In the genomic region with DNA sequence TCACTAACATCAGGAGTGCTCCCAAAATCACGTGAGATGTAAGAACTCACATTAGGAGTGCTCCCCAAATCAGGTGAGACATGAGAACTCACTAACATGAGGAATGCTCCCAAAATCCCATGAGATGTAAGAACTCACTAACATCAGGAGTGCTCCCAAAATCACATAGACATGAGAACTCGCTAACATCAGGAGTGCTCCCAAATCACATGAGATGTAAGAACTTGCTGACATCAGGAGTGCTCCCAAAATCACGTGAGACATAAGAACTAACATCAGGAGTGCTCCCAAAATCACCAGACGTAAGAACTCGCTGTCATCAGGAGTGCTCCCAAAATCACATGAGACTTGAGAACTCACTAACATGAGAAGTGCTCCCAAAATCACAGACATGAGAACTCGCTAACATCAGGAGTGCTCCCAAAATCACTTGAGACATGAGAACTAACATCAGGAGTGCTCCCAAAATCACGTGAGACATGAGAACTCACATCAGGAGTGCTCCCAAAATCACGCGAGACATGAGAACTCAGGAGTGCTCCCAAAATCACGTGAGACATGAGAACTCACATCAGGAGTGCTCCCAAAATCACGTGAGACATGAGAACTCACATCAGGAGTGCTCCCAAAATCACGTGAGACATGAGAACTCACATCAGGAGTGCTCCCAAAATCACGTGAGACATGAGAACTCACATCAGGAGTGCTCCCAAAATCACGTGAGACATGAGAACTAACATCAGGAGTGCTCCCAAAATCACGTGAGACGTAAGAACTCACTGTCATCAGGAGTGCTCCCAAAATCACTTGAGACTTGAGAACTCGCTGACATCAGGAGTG, we compare ENCODE assay signal across 2 cellular contexts.
TF ChIP-seq lines count a peak whose summit lies in the region.

No MANE protein-coding gene starts in this region.

TF ChIP-seq in GM12878, 131 proteins besides CTCF, POLR2A, EP300 and RAD21:
- peak; percentile 94 for TF ChIP-seq NFXL1 (IDR thresholded peaks at IDR 0.05; ENCODE audit: borderline replicate concordance)
- peak; percentile 66 for TF ChIP-seq ZNF274 (IDR thresholded peaks at IDR 0.05; ENCODE audit: insufficient read depth, insufficient read length)

TF ChIP-seq in H1, 55 proteins besides CTCF, POLR2A, EP300 and RAD21:
- peak; percentile 78 for TF ChIP-seq ZNF274 (IDR thresholded peaks at IDR 0.05; ENCODE audit: borderline replicate concordance, extremely low read depth, low read length)
TF ChIP-seq in H1: peak in this region for 1; not testable (repeated sequence) for 54.
